17 cellular contexts compared by ENCODE assay signal in genomic region chr6:165969184-165969583, GRCh38.
"Had no signal": no experiment of that assay in that cellular context is flagged by ENCODE, and none has a peak within 500 bp of the region (broad histone marks: within the 10 kb centered on the region; RNA-seq: fewer than 3 reads in every experiment).

No MANE protein-coding gene starts in this region.

- ATAC-seq: esophagus mucosa; heart right ventricle; left lobe of liver; natural killer cell; sciatic nerve; stimulated activated naive B cell treated with anti-CD40 and anti-IgM and Interleukin-4, amounts not matched to agents 10 μg/mL and 1 μg/mL and 100 μg/mL, for 72 hours had no signal

- H3K4me3 Mint-ChIP-seq: natural killer cell; neural crest cell; stimulated activated naive B cell treated with anti-CD40 and anti-IgM and Interleukin-4, amounts not matched to agents 10 μg/mL and 1 μg/mL and 100 μg/mL, for 72 hours had no signal

- H3K4me1 Mint-ChIP-seq: natural killer cell; stimulated activated naive B cell treated with anti-CD40 and anti-IgM and Interleukin-4, amounts not matched to agents 10 μg/mL and 1 μg/mL and 100 μg/mL, for 72 hours had no signal

- DNase-seq: effector memory CD4-positive, alpha-beta T cell; heart right ventricle; hypothalamus; kidney glomerular epithelial cell; mammary epithelial cell; natural killer cell; posterior cingulate gyrus; stimulated activated CD4-positive, alpha-beta T cell treated with anti-CD3 and anti-CD28 coated beads, Interleukin-2, amount 100 ng/mL, for 24 hours; stimulated activated CD4-positive, alpha-beta T cell treated with anti-CD3 and anti-CD28 coated beads, Interleukin-4, amount 100 ng/mL, for 4 hours; stimulated activated naive B cell treated with anti-CD40 and anti-IgM and Interleukin-4, amounts not matched to agents 10 μg/mL and 1 μg/mL and 100 μg/mL, for 72 hours; stomach; substantia nigra; transverse colon had no signal

- H3K36me3 Mint-ChIP-seq: natural killer cell; stimulated activated naive B cell treated with anti-CD40 and anti-IgM and Interleukin-4, amounts not matched to agents 10 μg/mL and 1 μg/mL and 100 μg/mL, for 72 hours had no signal

- H3K27ac Mint-ChIP-seq: natural killer cell; stimulated activated naive B cell treated with anti-CD40 and anti-IgM and Interleukin-4, amounts not matched to agents 10 μg/mL and 1 μg/mL and 100 μg/mL, for 72 hours had no signal

- H3K9me3 Mint-ChIP-seq: natural killer cell, neural crest cell had no signal
